12 cellular contexts compared by ENCODE assay signal in genomic region chr2:7020939-7021470, GRCh38.
"Had no signal": no experiment of that assay in that cellular context is flagged by ENCODE, and none has a peak within 500 bp of the region (broad histone marks: within the 10 kb centered on the region; RNA-seq: fewer than 3 reads in every experiment).

No MANE protein-coding gene starts in this region.

- H3K36me3 ChIP-seq: brain microvascular endothelial cell, SJCRH30 had no signal

- H3K4me1 ChIP-seq: SJCRH30 had no signal

- DNase-seq: activated CD4-positive, alpha-beta T cell treated with anti-CD3 and anti-CD28 coated beads, Interleukin-2, amount 50 U/mL, for 4 hours; activated CD4-positive, CD25-positive, alpha-beta regulatory T cell treated with anti-CD3 and anti-CD28 coated beads, Interleukin-2, amount 50 U/mL, for 72 hours; activated effector memory CD4-positive, alpha-beta T cell treated with anti-CD3 and anti-CD28 coated beads, Interleukin-2, amount 50 U/mL, for 16 hours; activated T-cell treated with anti-CD3 and anti-CD28 coated beads, Interleukin-2, amount 50 U/mL, for 4 hours; brain microvascular endothelial cell; esophagus squamous epithelium; foreskin fibroblast; mammary epithelial cell; SJCRH30; trophoblast cell had no signal

- H3K27ac ChIP-seq: brain microvascular endothelial cell, esophagus squamous epithelium, SJCRH30 had no signal

- H3K9me3 Mint-ChIP-seq: activated T-cell treated with anti-CD3 and anti-CD28 coated beads, Interleukin-2, amount 50 U/mL, for 4 hours; natural killer cell treated with Interleukin-12 subunit alpha and Interleukin-12 subunit beta and Interleukin-15 and Interleukin-18, amount 100 ng/mL, for 72 hours; T-helper 2 cell treated with Interferon-gamma antibody and Interleukin-4, amounts not matched to agents 5 μg/mL and 100 μg/mL, for 36 hours had no signal

- H3K27ac Mint-ChIP-seq: natural killer cell treated with Interleukin-12 subunit alpha and Interleukin-12 subunit beta and Interleukin-15 and Interleukin-18, amount 100 ng/mL, for 72 hours; T-helper 2 cell treated with Interferon-gamma antibody and Interleukin-4, amounts not matched to agents 5 μg/mL and 100 μg/mL, for 36 hours had no signal

- H3K27me3 Mint-ChIP-seq: natural killer cell treated with Interleukin-12 subunit alpha and Interleukin-12 subunit beta and Interleukin-15 and Interleukin-18, amount 100 ng/mL, for 72 hours had no signal

- H3K4me3 ChIP-seq: esophagus squamous epithelium, SJCRH30 had no signal

- H3K27me3 ChIP-seq: brain microvascular endothelial cell, esophagus squamous epithelium, SJCRH30 had no signal

- ATAC-seq: activated T-cell treated with anti-CD3 and anti-CD28 coated beads, Interleukin-2, amount 50 U/mL, for 4 hours had no signal

- H3K9me3 ChIP-seq: esophagus squamous epithelium, SJCRH30 had no signal

- H3K4me3 Mint-ChIP-seq: activated T-cell treated with anti-CD3 and anti-CD28 coated beads, Interleukin-2, amount 50 U/mL, for 4 hours; natural killer cell treated with Interleukin-12 subunit alpha and Interleukin-12 subunit beta and Interleukin-15 and Interleukin-18, amount 100 ng/mL, for 72 hours; T-helper 2 cell treated with Interferon-gamma antibody and Interleukin-4, amounts not matched to agents 5 μg/mL and 100 μg/mL, for 36 hours had no signal
